7 cellular contexts compared by ENCODE assay signal in genomic region chr14:106618480-106618951, GRCh38.
DNase-seq lines count a peak whose midpoint lies in the region; ATAC-seq and TF ChIP-seq lines count a peak whose summit lies in the region.
"Not testable (repeated sequence)": the region's sequence is repeated elsewhere in the genome, so short reads cannot be mapped to it uniquely, and the experiment has no call there.

No MANE protein-coding gene starts in this region.

- H3K27me3 Mint-ChIP-seq in activated CD8-positive, alpha-beta memory T cell treated with anti-CD3 and anti-CD28 coated beads, Interleukin-2, amount 10 ng/mL, durations not matched to agents 7 days and 5 days: peaks cover 47% of the 10 kb centered on the region

- TF ChIP-seq CTCF in GM12801 (IDR thresholded peaks at IDR 0.05; ENCODE audit: extremely low read depth, insufficient read length): peak; percentile 82
- TF ChIP-seq CTCF in NB4 (IDR thresholded peaks at IDR 0.05; ENCODE audit: low read depth, low read length): peak; percentile 93

- CTCF ChIA-PET in activated CD8-positive, alpha-beta memory T cell treated with anti-CD3 and anti-CD28 coated beads, Interleukin-2, amount 10 ng/mL, durations not matched to agents 7 days and 5 days (lab: Charles Lee): interaction anchor here (0.6 to 2.5 kb wide), 31 partner anchors 8 to 212 kb away, joined by 3 to 35 read pairs (median 4); no protein-coding TSS in a partner anchor

- TF ChIP-seq POLR2A in NB4 (IDR thresholded peaks at IDR 0.05; ENCODE audit: extremely low read depth, insufficient read length): not testable (repeated sequence)

- not testable (repeated sequence) for H3K27ac Mint-ChIP-seq in activated CD8-positive, alpha-beta memory T cell treated with anti-CD3 and anti-CD28 coated beads, Interleukin-2, amount 10 ng/mL, durations not matched to agents 7 days and 5 days

- ATAC-seq in SK-N-SH treated with all-trans-retinoic acid at 6 μM for 48 hours (peak; percentile 38; the same call in 1 of the 3 replicates), left lobe of liver (peak; percentile 65)
- peak; percentile 92 for ATAC-seq in activated CD8-positive, alpha-beta memory T cell treated with anti-CD3 and anti-CD28 coated beads, Interleukin-2, amount 10 ng/mL, durations not matched to agents 7 days and 5 days

- H3K4me1 Mint-ChIP-seq in activated CD8-positive, alpha-beta memory T cell treated with anti-CD3 and anti-CD28 coated beads, Interleukin-2, amount 10 ng/mL, durations not matched to agents 7 days and 5 days: peaks cover 27% of the 10 kb centered on the region

- H3K36me3 Mint-ChIP-seq in activated CD8-positive, alpha-beta memory T cell treated with anti-CD3 and anti-CD28 coated beads, Interleukin-2, amount 10 ng/mL, durations not matched to agents 7 days and 5 days: not testable (repeated sequence)

- not testable (repeated sequence) for H3K9me3 Mint-ChIP-seq in activated CD8-positive, alpha-beta memory T cell treated with anti-CD3 and anti-CD28 coated beads, Interleukin-2, amount 10 ng/mL, durations not matched to agents 7 days and 5 days (ENCODE audit: low read depth)

- peak; percentile 78 for DNase-seq in NB4 (ENCODE audit: low read depth)
- peak; percentile 93 for DNase-seq in activated CD8-positive, alpha-beta memory T cell treated with anti-CD3 and anti-CD28 coated beads, Interleukin-2, amount 10 ng/mL, durations not matched to agents 7 days and 5 days
- peak; percentile 58 for DNase-seq in central memory CD4-positive, alpha-beta T cell
- DNase-seq in left lobe of liver (ENCODE audit: low spot score): peak; percentile 56
- peak; percentile 88 to 94 for DNase-seq in stimulated activated CD4-positive, alpha-beta T cell treated with anti-CD3 and anti-CD28 coated beads, Interleukin-2, amount 100 ng/mL, for 48 hours

- not testable (repeated sequence) for H3K4me3 Mint-ChIP-seq in activated CD8-positive, alpha-beta memory T cell treated with anti-CD3 and anti-CD28 coated beads, Interleukin-2, amount 10 ng/mL, durations not matched to agents 7 days and 5 days

- H3K4me3 ChIP-seq in NB4 (ENCODE audit: low read depth, low read length): not testable (repeated sequence)

Comparison
In these comparisons a context has a peak if more than half of its experiments do, and no peak if none do; other contexts are left out.
1. ATAC-seq: peak in every context shown above with its lines; median percentile 92 in activated CD8-positive, alpha-beta memory T cell treated with anti-CD3 and anti-CD28 coated beads, Interleukin-2, amount 10 ng/mL, durations not matched to agents 7 days and 5 days; 65 in left lobe of liver; 38 in SK-N-SH treated with all-trans-retinoic acid at 6 μM for 48 hours.